ENCODE assay signal across 1 cellular context in genomic region chrX:1153940-1154339, GRCh38.
TF ChIP-seq lines count a peak whose summit lies in the region.

No MANE protein-coding gene starts in this region.

TF ChIP-seq in H1, 55 proteins besides CTCF, POLR2A, EP300 and RAD21 (continued from another document):
- TF ChIP-seq GTF2F1 (IDR thresholded peaks at IDR 0.05; ENCODE audit: borderline replicate concordance, low read depth, low read length) (no peak), TAF1 (IDR thresholded peaks at IDR 0.05; ENCODE audit: low read depth, low read length) (no peak), NANOG (IDR thresholded peaks at IDR 0.05; ENCODE audit: insufficient read depth, low read depth, low read length, poor library complexity, severe bottlenecking) (no peak), BACH1 (IDR thresholded peaks at IDR 0.05; ENCODE audit: low read length) (no peak), CREB1 (IDR thresholded peaks at IDR 0.05) (no peak)
TF ChIP-seq in H1: peak in this region for 0.
